1 cellular context compared by ENCODE assay signal in genomic region chr2:202588647-202589581, GRCh38.
TF ChIP-seq lines count a peak whose summit lies in the region.

No MANE protein-coding gene starts in this region.

TF ChIP-seq in HepG2, 621 proteins besides CTCF, POLR2A, EP300 and RAD21 (continued from another document and continues in another):
- TF ChIP-seq ZNF513 (CRISPR knock-in tag; conservative IDR thresholded peaks at IDR 0.05) (no peak), SOX6 (IDR thresholded peaks at IDR 0.05) (no peak), SOX6 (CRISPR knock-in tag; IDR thresholded peaks at IDR 0.05) (peak; percentile 84), MEIS2 (CRISPR knock-in tag; IDR thresholded peaks at IDR 0.05) (no peak; the same call in 1 of the 2 replicates), ZNF567 (CRISPR knock-in tag; IDR thresholded peaks at IDR 0.05; ENCODE audit: borderline replicate concordance) (peak; percentile 79; the same call in 1 of the 2 replicates), HNF1B (CRISPR knock-in tag; IDR thresholded peaks at IDR 0.05) (peak; percentile 90), GABPB1 (CRISPR knock-in tag; IDR thresholded peaks at IDR 0.05) (no peak), CBX5 (CRISPR knock-in tag; IDR thresholded peaks at IDR 0.05; ENCODE audit: borderline replicate concordance) (peak; percentile 77; the same call in 1 of the 2 replicates), ZNF674 (CRISPR knock-in tag; IDR thresholded peaks at IDR 0.05; ENCODE audit: low read depth) (no peak), KMT2B (CRISPR knock-in tag; IDR thresholded peaks at IDR 0.05) (peak; percentile 70), ZNF770 (CRISPR knock-in tag; IDR thresholded peaks at IDR 0.05) (no peak), FLYWCH1 (CRISPR knock-in tag; IDR thresholded peaks at IDR 0.05) (no peak), SP140L (CRISPR knock-in tag; IDR thresholded peaks at IDR 0.05; ENCODE audit: borderline replicate concordance) (peak; percentile 53; the same call in 1 of the 2 replicates), NR0B2 (CRISPR knock-in tag; IDR thresholded peaks at IDR 0.05) (no peak), MTA3 (CRISPR knock-in tag; IDR thresholded peaks at IDR 0.05) (no peak), ZC3H4 (CRISPR knock-in tag; IDR thresholded peaks at IDR 0.05; ENCODE audit: borderline replicate concordance) (no peak), PRPF4 (IDR thresholded peaks at IDR 0.05; ENCODE audit: low read depth, low read length, poor library complexity, severe bottlenecking) (no peak), TRAFD1 (CRISPR knock-in tag; IDR thresholded peaks at IDR 0.05; ENCODE audit: borderline replicate concordance) (no peak; the same call in 1 of the 2 replicates), CEBPB (IDR thresholded peaks at IDR 0.05; ENCODE audit: borderline replicate concordance, low read depth, low read length) (no peak), ZBTB21 (CRISPR knock-in tag; IDR thresholded peaks at IDR 0.05) (no peak), RELA (CRISPR knock-in tag; IDR thresholded peaks at IDR 0.05) (no peak), ASH2L (IDR thresholded peaks at IDR 0.05; ENCODE audit: insufficient read length, low read depth, low read length) (peak; percentile 26), USF2 (IDR thresholded peaks at IDR 0.05; ENCODE audit: low read depth, low read length) (no peak), USF2 (CRISPR knock-in tag; IDR thresholded peaks at IDR 0.05; ENCODE audit: borderline replicate concordance) (no peak), IRF9 (CRISPR knock-in tag; IDR thresholded peaks at IDR 0.05; ENCODE audit: borderline replicate concordance) (peak; percentile 57; the same call in 1 of the 2 replicates), GMEB1 (CRISPR knock-in tag; IDR thresholded peaks at IDR 0.05; ENCODE audit: borderline replicate concordance) (peak; percentile 72; the same call in 1 of the 2 replicates), SRY (CRISPR knock-in tag; IDR thresholded peaks at IDR 0.05) (0 out of 2 replicates have a peak, but pooled peaks have one; percentile 74), KLF16 (CRISPR knock-in tag; IDR thresholded peaks at IDR 0.05) (peak in 1 of 2 experiments; percentile 85; a peak in 2 of 4 replicates), ZNF7 (CRISPR knock-in tag; IDR thresholded peaks at IDR 0.05) (no peak), ZMAT3 (CRISPR knock-in tag; conservative IDR thresholded peaks at IDR 0.05) (0 out of 2 replicates have a peak, but pooled peaks have one; percentile 69), GATAD1 (CRISPR knock-in tag; IDR thresholded peaks at IDR 0.05) (no peak), ZFP36L1 (CRISPR knock-in tag; IDR thresholded peaks at IDR 0.05) (no peak; the same call in 1 of the 2 replicates), MTF2 (CRISPR knock-in tag; IDR thresholded peaks at IDR 0.05; ENCODE audit: borderline replicate concordance) (no peak), GPN1 (CRISPR knock-in tag; IDR thresholded peaks at IDR 0.05; ENCODE audit: borderline replicate concordance) (no peak), BRD4 (CRISPR knock-in tag; IDR thresholded peaks at IDR 0.05) (no peak), ZNF431 (CRISPR knock-in tag; IDR thresholded peaks at IDR 0.05; ENCODE audit: borderline replicate concordance, low read depth) (peak; percentile 83; the same call in 1 of the 2 replicates), IRF1 (CRISPR knock-in tag; IDR thresholded peaks at IDR 0.05; ENCODE audit: low read depth) (no peak), ZNF317 (CRISPR knock-in tag; IDR thresholded peaks at IDR 0.05) (peak; percentile 73; the same call in 1 of the 2 replicates), NR1H2 (CRISPR knock-in tag; IDR thresholded peaks at IDR 0.05; ENCODE audit: borderline replicate concordance, low read depth) (no peak), ZBTB7A (CRISPR knock-in tag; IDR thresholded peaks at IDR 0.05) (peak; percentile 87), ZNF609 (CRISPR knock-in tag; IDR thresholded peaks at IDR 0.05; ENCODE audit: borderline replicate concordance) (0 out of 2 replicates have a peak, but pooled peaks have one; percentile 41), E2F5 (CRISPR knock-in tag; conservative IDR thresholded peaks at IDR 0.05) (no peak)
